Comparison of ENCODE assay signal across 28 cellular contexts in genomic region chr5:161258438-161258837, GRCh38.
DNase-seq lines count a peak whose midpoint lies in the region; ATAC-seq and TF ChIP-seq lines count a peak whose summit lies in the region.
"Had no signal": no experiment of that assay in that cellular context is flagged by ENCODE, and none has a peak within 500 bp of the region (broad histone marks: within the 10 kb centered on the region; RNA-seq: fewer than 3 reads in every experiment).

No MANE protein-coding gene starts in this region.

- no peak overlapping the region for H3K27ac Mint-ChIP-seq in activated T-cell treated with anti-CD3 and anti-CD28 coated beads, Interleukin-2, amount 50 U/mL, for 24 hours
- H3K27ac Mint-ChIP-seq: activated B cell treated with CpG ODN at 0.5 μM for 24 hours; activated naive CD8-positive, alpha-beta T cell treated with anti-CD3 and anti-CD28 coated beads, Interleukin-2, amount 10 ng/mL, durations not matched to agents 7 days and 5 days; nephron had no signal

- H3K4me3 ChIP-seq in left lung (no peak overlapping the region), mammary epithelial cell (replicated peaks in 1 of 3; ENCODE audit: insufficient read depth in 1 of 3, low read depth in 2 of 3, low read length in 3 of 3) (no peak overlapping the region)
- H3K4me3 ChIP-seq: BLaER1, MG63, sigmoid colon, tibial artery had no signal

- no peak for DNase-seq in left lung
- DNase-seq in globus pallidus (ENCODE audit: low spot score) = no peak
- DNase-seq in activated T-cell treated with anti-CD3 and anti-CD28 coated beads, Interleukin-2, amount 50 U/mL, for 24 hours = no peak
- DNase-seq in mammary epithelial cell = no peak
- DNase-seq: activated B cell treated with CpG ODN at 0.5 μM for 24 hours; activated CD4-positive, alpha-beta T cell treated with anti-CD3 and anti-CD28 coated beads, Interleukin-2, amount 50 U/mL, for 1 hour; activated gamma-delta T cell; activated naive CD8-positive, alpha-beta T cell treated with anti-CD3 and anti-CD28 coated beads, Interleukin-2, amount 10 ng/mL, durations not matched to agents 7 days and 5 days; activated T-cell treated with anti-CD3 and anti-CD28 coated beads, Interleukin-2, amount 50 U/mL, for 1 hour; aorta; H9; hypothalamus; left cardiac atrium; MG63; NCI-H1105; NCI-H187 treated with DMSO at 0.1 percent for 48 hours; NCI-H524; OCI-M1; sigmoid colon; stimulated activated CD4-positive, alpha-beta T cell treated with anti-CD3 and anti-CD28 coated beads, Interleukin-12 subunit alpha, Interleukin-12 subunit beta, amount 100 ng/mL, for 4 hours; stimulated activated CD4-positive, alpha-beta T cell treated with anti-CD3 and anti-CD28 coated beads, Interleukin-2, amount 100 ng/mL, for 48 hours; tibial artery had no signal

- ATAC-seq in GM18873 (IDR thresholded peaks at IDR 0.05; ENCODE audit: low FRiP score, unreplicated experiment) = peak; percentile 44
- peak; percentile 50 for ATAC-seq in GM21367 (IDR thresholded peaks at IDR 0.05; ENCODE audit: unreplicated experiment)
- peak; percentile 48 for ATAC-seq in HG03025 (IDR thresholded peaks at IDR 0.05; ENCODE audit: low FRiP score, unreplicated experiment)
- peak; percentile 42 for ATAC-seq in left lung
- ATAC-seq: left cardiac atrium had no signal

- dilution Hi-C loops in mammary epithelial cell (cut with HindIII; ENCODE audit: low sequenced_read_pairs) = no loop called here

- no peak overlapping the region for H3K9ac ChIP-seq in mammary epithelial cell (ENCODE audit: insufficient read depth, low read length)
- H3K9ac ChIP-seq: BLaER1, KMS-11 had no signal

- no peak overlapping the region for H2AFZ ChIP-seq in mammary epithelial cell (ENCODE audit: low read depth, low read length)

- no TSS peak for BruUV-seq in mammary epithelial cell (replicated peaks; lab: Mats Ljungman, UMichigan)

- H3K27ac ChIP-seq in left lung (no peak overlapping the region), mammary epithelial cell (ENCODE audit: insufficient read depth, low read depth, low read length) (no peak overlapping the region)
- H3K27ac ChIP-seq: BLaER1, KMS-11, sigmoid colon, tibial artery had no signal

- CTCF ChIA-PET in mammary epithelial cell (lab: Charles Lee; ENCODE audit: low non-redundant PET) = no interaction called here

- H3K27me3 Mint-ChIP-seq in activated T-cell treated with anti-CD3 and anti-CD28 coated beads, Interleukin-2, amount 50 U/mL, for 24 hours = no peaks in the 10 kb centered on the region
- H3K27me3 Mint-ChIP-seq: activated B cell treated with CpG ODN at 0.5 μM for 24 hours; activated naive CD8-positive, alpha-beta T cell treated with anti-CD3 and anti-CD28 coated beads, Interleukin-2, amount 10 ng/mL, durations not matched to agents 7 days and 5 days had no signal

- no peaks in the 10 kb centered on the region for H4K20me1 ChIP-seq in mammary epithelial cell (ENCODE audit: insufficient read depth, low read length)
- H4K20me1 ChIP-seq: BLaER1 had no signal

- no peaks in the 10 kb centered on the region for H3K4me1 Mint-ChIP-seq in activated T-cell treated with anti-CD3 and anti-CD28 coated beads, Interleukin-2, amount 50 U/mL, for 24 hours (ENCODE audit: low read depth)
- H3K4me1 Mint-ChIP-seq: activated B cell treated with CpG ODN at 0.5 μM for 24 hours; activated naive CD8-positive, alpha-beta T cell treated with anti-CD3 and anti-CD28 coated beads, Interleukin-2, amount 10 ng/mL, durations not matched to agents 7 days and 5 days; nephron had no signal

- H3K36me3 ChIP-seq in left lung (no peaks in the 10 kb centered on the region), mammary epithelial cell (ENCODE audit: insufficient read depth, low read length) (no peaks in the 10 kb centered on the region)
- H3K36me3 ChIP-seq: BLaER1, MG63, sigmoid colon, tibial artery had no signal

- H3K9me3 ChIP-seq in left lung = no peaks in the 10 kb centered on the region
- H3K9me3 ChIP-seq in mammary epithelial cell (replicated peaks; ENCODE audit: insufficient read depth, low read length) = no peaks in the 10 kb centered on the region
- H3K9me3 ChIP-seq: BLaER1, MG63, sigmoid colon, tibial artery had no signal

- H3K27me3 ChIP-seq in left lung (no peaks in the 10 kb centered on the region), mammary epithelial cell (ENCODE audit: insufficient read depth, low read length) (no peaks in the 10 kb centered on the region)
- H3K27me3 ChIP-seq: BLaER1, sigmoid colon, tibial artery had no signal

- H3K36me3 Mint-ChIP-seq in activated T-cell treated with anti-CD3 and anti-CD28 coated beads, Interleukin-2, amount 50 U/mL, for 24 hours (ENCODE audit: low read depth) = no peaks in the 10 kb centered on the region
- H3K36me3 Mint-ChIP-seq: activated naive CD8-positive, alpha-beta T cell treated with anti-CD3 and anti-CD28 coated beads, Interleukin-2, amount 10 ng/mL, durations not matched to agents 7 days and 5 days had no signal

- intact Hi-C loops in left lung (cut with DNase I) (no loop called here), mammary epithelial cell (cut with micrococcal nuclease) (no loop called here)

- no peak overlapping the region for H3K4me3 Mint-ChIP-seq in activated T-cell treated with anti-CD3 and anti-CD28 coated beads, Interleukin-2, amount 50 U/mL, for 24 hours
- H3K4me3 Mint-ChIP-seq: activated B cell treated with CpG ODN at 0.5 μM for 24 hours; activated naive CD8-positive, alpha-beta T cell treated with anti-CD3 and anti-CD28 coated beads, Interleukin-2, amount 10 ng/mL, durations not matched to agents 7 days and 5 days; H9; nephron had no signal

- H3K79me2 ChIP-seq in mammary epithelial cell (ENCODE audit: insufficient read depth, low read length) = no peaks in the 10 kb centered on the region

- no peaks in the 10 kb centered on the region for H3K4me1 ChIP-seq in left lung
- no peaks in the 10 kb centered on the region for H3K4me1 ChIP-seq in mammary epithelial cell (ENCODE audit: insufficient read depth, low read length)
- H3K4me1 ChIP-seq: sigmoid colon, tibial artery had no signal

- TF ChIP-seq CTCF in left lung (IDR thresholded peaks at IDR 0.05) (no peak), mammary epithelial cell (conservative IDR thresholded peaks at IDR 0.05 in 1 of 2, IDR thresholded peaks at IDR 0.05 in 1 of 2; ENCODE audit: extremely low read depth in 1 of 2, insufficient read depth in 1 of 2, low read depth in 1 of 2, low read length in 2 of 2) (no peak)

- H3K4me2 ChIP-seq in mammary epithelial cell (ENCODE audit: insufficient read depth, low read depth, low read length) = no peak overlapping the region
- H3K4me2 ChIP-seq: KMS-11 had no signal

- in situ Hi-C loops in mammary epithelial cell (cut with MboI; ENCODE audit: low sequenced_read_pairs in 2 of 2) = no loop called here

- H3K9me3 Mint-ChIP-seq in activated T-cell treated with anti-CD3 and anti-CD28 coated beads, Interleukin-2, amount 50 U/mL, for 24 hours = no peaks in the 10 kb centered on the region
- H3K9me3 Mint-ChIP-seq: activated B cell treated with CpG ODN at 0.5 μM for 24 hours; activated naive CD8-positive, alpha-beta T cell treated with anti-CD3 and anti-CD28 coated beads, Interleukin-2, amount 10 ng/mL, durations not matched to agents 7 days and 5 days; H9; nephron had no signal
